ENCODE assay signal across 14 cellular contexts in the genomic region with DNA sequence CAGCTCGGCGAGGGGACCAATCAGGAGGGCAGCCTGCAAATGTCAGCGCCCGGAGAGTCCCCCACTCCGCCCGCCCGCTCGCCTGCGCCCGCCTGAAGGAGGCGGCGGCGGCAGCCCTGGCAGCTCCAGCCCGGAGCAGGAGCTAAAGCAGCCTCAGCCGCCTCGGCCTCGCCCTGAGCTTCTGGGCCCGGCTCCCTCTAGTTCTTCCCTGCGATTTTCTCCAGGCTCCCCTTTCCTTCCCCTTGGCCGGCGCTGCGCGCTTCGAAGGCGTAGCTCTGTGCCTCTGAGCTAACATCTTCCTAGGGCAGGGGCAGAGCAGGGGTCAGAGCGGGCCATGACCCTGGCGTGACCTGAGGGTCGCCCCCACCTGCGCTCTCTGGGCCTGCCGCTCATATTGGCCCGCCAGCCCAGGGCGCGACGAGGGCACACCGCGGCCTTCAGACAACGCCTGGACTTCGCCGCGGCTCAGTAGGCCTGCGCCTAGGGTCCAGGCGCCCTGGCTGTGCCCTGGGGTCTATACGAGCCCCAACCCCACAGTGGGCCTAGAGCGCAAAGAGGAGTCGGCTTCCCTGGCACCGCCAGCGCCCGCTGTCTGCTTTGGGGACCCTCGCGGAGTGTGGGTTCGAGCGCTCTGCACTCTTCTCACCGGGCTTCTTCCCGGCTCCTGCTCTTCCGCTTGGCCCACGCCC. TPM values are rescaled to one million over a fixed set of nuclear protein-coding genes. Genes with fewer than 3 reads are reported as not detected.
DNase-seq lines count a peak whose midpoint lies in the region; ATAC-seq, FAIRE-seq and TF ChIP-seq lines count a peak whose summit lies in the region.
"Had no signal": no experiment of that assay in that cellular context is flagged by ENCODE, and none has a peak within 500 bp of the region (broad histone marks: within the 10 kb centered on the region; RNA-seq: fewer than 3 reads in every experiment).

No MANE protein-coding gene starts in this region.

- intact Hi-C loops in GM12878 (cut with micrococcal nuclease; ENCODE audit: unreplicated experiment) = no loop called here

- DNase-seq in Daoy (ENCODE audit: low read depth) (peak; percentile 76), GM12878 (ENCODE audit: low read depth, low spot score) (no peak), NCI-H345 treated with DMSO at 0.1 percent for 48 hours (lab: John Stamatoyannopoulos, UW; ENCODE audit: unreplicated experiment) (no peak), D341Med (ENCODE audit: low spot score) (no peak)
- DNase-seq: MV-4-11, spleen had no signal

- no peaks in the 10 kb centered on the region for H3K79me2 ChIP-seq in GM12878 (ENCODE audit: control insufficient read depth, insufficient read depth, low read length)

- H3K4me2 ChIP-seq in GM12878 (ENCODE audit: control insufficient read depth, insufficient read depth) = no peak overlapping the region

- H3K9ac ChIP-seq in HUES6 (ENCODE audit: low read length) (no peak overlapping the region), GM12878 (ENCODE audit: control insufficient read depth, insufficient read depth, low read length) (no peak overlapping the region)

- in situ Hi-C loops in GM12878 (cut with MboI) = no loop called here

- no peak for TF ChIP-seq POLR2A in GM12878 (IDR thresholded peaks at IDR 0.05; ENCODE audit: low read depth, low read length)

- no peaks in the 10 kb centered on the region for H3K9me3 ChIP-seq in HUES6 (ENCODE audit: control insufficient read depth, insufficient read depth, low read depth, low read length)
- peaks cover 18% of the 10 kb centered on the region for H3K9me3 ChIP-seq in GM12878 (replicated peaks; ENCODE audit: control insufficient read depth, insufficient read depth, low read length)

- H3K27me3 ChIP-seq in HUES6 (ENCODE audit: control insufficient read depth, insufficient read depth, low read length) = peaks cover 100% of the 10 kb centered on the region
- peaks cover 3 to 55% of the 10 kb centered on the region in 2 experiments for H3K27me3 ChIP-seq in GM12878 (replicated peaks in 1 of 2; ENCODE audit: control insufficient read depth in 2 of 2, insufficient read depth in 2 of 2, low read length in 1 of 2)

- H3K4me1 ChIP-seq in HUES6 (ENCODE audit: control insufficient read depth, insufficient read depth, low read length) = peaks cover 44% of the 10 kb centered on the region
- no peaks in the 10 kb centered on the region for H3K4me1 ChIP-seq in GM12878 (ENCODE audit: control insufficient read depth, insufficient read depth, low read length)

- peaks cover 100% of the 10 kb centered on the region for H3K27me3 Mint-ChIP-seq in nephron (ENCODE audit: low read depth)

- peak; percentile 91 for ATAC-seq in GM12878
- no peak for ATAC-seq in HG03432 (IDR thresholded peaks at IDR 0.05; ENCODE audit: unreplicated experiment)
- no peak for ATAC-seq in HG03175 (IDR thresholded peaks at IDR 0.05; ENCODE audit: unreplicated experiment)

- no peaks in the 10 kb centered on the region for H4K20me1 ChIP-seq in GM12878 (ENCODE audit: control insufficient read depth, insufficient read depth)

- H3K9me3 Mint-ChIP-seq in nephron = peaks cover 2% of the 10 kb centered on the region

- H3K27ac Mint-ChIP-seq in nephron = no peak overlapping the region

- SMC1A ChIA-PET in GM12878 (lab: Charles Lee; ENCODE audit: uncharacterized antibody, unreplicated experiment) = interaction anchor here (0.9 to 1.1 kb wide), 4 partner anchors 8 to 217 kb away, joined by 3 to 5 read pairs (median 3); no protein-coding TSS in a partner anchor

- TF ChIP-seq CTCF in GM12878 (IDR thresholded peaks at IDR 0.05 in 2 of 3, conservative IDR thresholded peaks at IDR 0.05 in 1 of 3; ENCODE audit: control insufficient read depth in 2 of 3, extremely low read depth in 1 of 3, insufficient read depth in 1 of 3, low read depth in 3 of 3, low read length in 3 of 3) (no peak), nephron (IDR thresholded peaks at IDR 0.05; ENCODE audit: unreplicated experiment in 3 of 3) (no peak)

- POLR2A ChIA-PET in GM12878 (lab: Charles Lee) = interaction anchor here (0.9 to 1.7 kb wide), 4 partner anchors 8 to 241 kb away, joined by 3 to 4 read pairs (median 4); no protein-coding TSS in a partner anchor

- H3K4me3 ChIP-seq in HUES6 (ENCODE audit: low read depth, low read length) = peak overlapping the region; percentile 55
- no peak overlapping the region for H3K4me3 ChIP-seq in GM12878

- H3K36me3 Mint-ChIP-seq in nephron (ENCODE audit: low read depth) = no peaks in the 10 kb centered on the region

- H2AFZ ChIP-seq in GM12878 (ENCODE audit: control insufficient read depth, low read depth, low read length) = no peak overlapping the region

- BruUV-seq in GM12878 (replicated peaks; lab: Mats Ljungman, UMichigan) = no TSS peak

- no peak for FAIRE-seq in GM12878 (lab: Jason Lieb, UNC)
- FAIRE-seq: frontal cortex had no signal

- H3K27ac ChIP-seq in HUES6 (ENCODE audit: low read depth, low read length) = no peak overlapping the region
- no peak overlapping the region for H3K27ac ChIP-seq in GM12878 (ENCODE audit: control insufficient read depth, insufficient read depth)
- H3K27ac ChIP-seq: spleen had no signal

- CTCF ChIA-PET in GM12878 (lab: Yijun Ruan, JAX) = interaction anchor here (0.8 kb wide), 1 partner anchor 80 kb away, joined by 4 read pairs; no protein-coding TSS in a partner anchor

- peak overlapping the region; percentile 34 to 58 (median 42) for H3K4me3 Mint-ChIP-seq in nephron
- H3K4me3 Mint-ChIP-seq: activated T-helper 1 cell treated with anti-CD3 and anti-CD28 coated beads, Interleukin-12 subunit alpha, Interleukin-12 subunit beta, Interleukin-2, Interleukin-4 antibody, amounts not matched to agents 30 ng/mL and 10 ng/mL and 1 ng/mL, durations not matched to agents 14 hours and 24 hours and 36 hours had no signal

- 70% methylated on average over 43 of the region's 56 CpGs for WGBS in GM12878 (ENCODE audit: insufficient coverage, insufficient replicate concordance, low lambda C conversion rate, missing lambda C conversion rate)

- RAD21 ChIA-PET in GM12878 (lab: Charles Lee; ENCODE audit: unreplicated experiment) = interaction anchor here (0.6 to 1.4 kb wide), 3 partner anchors 24 to 132 kb away, joined by 3 to 6 read pairs (median 3); no protein-coding TSS in a partner anchor

- H3K36me3 ChIP-seq in HUES6 (ENCODE audit: control insufficient read depth, insufficient read depth, low read length) = no peaks in the 10 kb centered on the region
- H3K36me3 ChIP-seq in GM12878 (ENCODE audit: control insufficient read depth in 2 of 2, insufficient read depth in 2 of 2, low read length in 1 of 2) = no peaks in the 10 kb centered on the region
- H3K36me3 ChIP-seq: spleen had no signal

- no peak for TF ChIP-seq RAD21 in GM12878 (IDR thresholded peaks at IDR 0.05; ENCODE audit: insufficient read depth, low read depth, low read length)

- no peak for TF ChIP-seq EP300 in GM12878 (IDR thresholded peaks at IDR 0.05; ENCODE audit: borderline replicate concordance in 1 of 2, control insufficient read depth in 1 of 2, low read depth in 2 of 2, low read length in 2 of 2)

- H3K4me1 Mint-ChIP-seq in nephron = peaks cover 36% of the 10 kb centered on the region

TF ChIP-seq in GM12878, 131 proteins besides CTCF, POLR2A, EP300 and RAD21 (continues in another document):
- TF ChIP-seq, protein P1, sequence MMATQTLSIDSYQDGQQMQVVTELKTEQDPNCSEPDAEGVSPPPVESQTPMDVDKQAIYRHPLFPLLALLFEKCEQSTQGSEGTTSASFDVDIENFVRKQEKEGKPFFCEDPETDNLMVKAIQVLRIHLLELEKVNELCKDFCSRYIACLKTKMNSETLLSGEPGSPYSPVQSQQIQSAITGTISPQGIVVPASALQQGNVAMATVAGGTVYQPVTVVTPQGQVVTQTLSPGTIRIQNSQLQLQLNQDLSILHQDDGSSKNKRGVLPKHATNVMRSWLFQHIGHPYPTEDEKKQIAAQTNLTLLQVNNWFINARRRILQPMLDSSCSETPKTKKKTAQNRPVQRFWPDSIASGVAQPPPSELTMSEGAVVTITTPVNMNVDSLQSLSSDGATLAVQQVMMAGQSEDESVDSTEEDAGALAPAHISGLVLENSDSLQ (IDR thresholded peaks at IDR 0.05) = peak; percentile 43; the same call in 1 of the 2 replicates
- TF ChIP-seq CREM (IDR thresholded peaks at IDR 0.05; ENCODE audit: low read depth) (no peak), SIX5 (IDR thresholded peaks at IDR 0.05; ENCODE audit: low read depth, low read length, severe bottlenecking) (no peak)

RNA-seq across cellular contexts. Expression of a gene that starts 0.4 kb away (rescaled TPM):
- total RNA-seq in Daoy (2014; rRNA removed; shearing (Covaris generic)) = 0.36 TPM in 1 of 2 replicates, not detected in the other
- total RNA-seq in GM12878 (2013; cell fraction: nucleolus; rRNA removed) = 2.2 and 2.7 TPM in 2 replicates
- total RNA-seq in GM12878 (2014; rRNA removed) = 0.45 and 0.54 TPM in 2 replicates
- total RNA-seq in GM12878 (2014; rRNA removed; fragmentation: Illumina TruSeq; extraction: Trizol) = 0.31 and 0.46 TPM in 2 replicates
- total RNA-seq in GM12878 (2021) = 8.4 and 8.5 TPM in 2 replicates
- 0.66 TPM for polyA plus RNA-seq in GM12878 (2011; ENCODE audit: low read depth)
- 0.63 and 0.71 TPM in 2 replicates for polyA plus RNA-seq in GM12878 (2011; rRNA removed)
- polyA plus RNA-seq in GM12878 (2011; cell fraction: cytosol; rRNA removed) = 0.82 and 1.1 TPM in 2 replicates
- polyA plus RNA-seq in GM12878 (2011; cell fraction: nucleus; rRNA removed) = 1.8 and 2.6 TPM in 2 replicates
- 0.88 and 1.2 TPM in 2 replicates for polyA plus RNA-seq in GM12878 (2012)
- polyA plus RNA-seq in GM12878 (2014; fragmentation: Illumina TruSeq; extraction: Trizol) = 2.3 and 3.5 TPM in 2 replicates
- polyA plus RNA-seq in GM12878 (2014; fragmentation: Nextera tagmentation; extraction: Ambion mirVana) = 1 to 10 TPM; 1.5 to 2.6 TPM
- polyA plus RNA-seq in GM12878 (2014; rRNA removed) = 2.3 and 3.1 TPM in 2 replicates
- 1 to 10 TPM; 3.3 to 8.8 TPM for polyA plus RNA-seq in GM12878 (2016; fragmentation: Nextera tagmentation; extraction: Ambion mirVana)
- 0.93 and 1.1 TPM in 2 replicates for polyA minus RNA-seq in GM12878 (2011; rRNA and poly(A)+ RNA removed)
- polyA minus RNA-seq in GM12878 (2011; cell fraction: cytosol; rRNA and poly(A)+ RNA removed) = 1.6 and 1.9 TPM in 2 replicates
- 0.48 and 1.2 TPM in 2 replicates for polyA minus RNA-seq in GM12878 (2011; cell fraction: nucleus; rRNA and poly(A)+ RNA removed)
- total RNA-seq: activated T-helper 1 cell treated with anti-CD3 and anti-CD28 coated beads, Interleukin-12 subunit alpha, Interleukin-12 subunit beta, Interleukin-2, Interleukin-4 antibody, amounts not matched to agents 30 ng/mL and 10 ng/mL and 1 ng/mL, durations not matched to agents 14 hours and 24 hours and 36 hours; frontal cortex; H4; spleen; T-helper 2 cell treated with Interferon-gamma antibody and Interleukin-4, amounts not matched to agents 100 ng/mL and 5 ng/mL, for 36 hours had no signal
- polyA plus RNA-seq: spleen had no signal
